Comparison of ENCODE assay signal across 30 cellular contexts in the genomic region with DNA sequence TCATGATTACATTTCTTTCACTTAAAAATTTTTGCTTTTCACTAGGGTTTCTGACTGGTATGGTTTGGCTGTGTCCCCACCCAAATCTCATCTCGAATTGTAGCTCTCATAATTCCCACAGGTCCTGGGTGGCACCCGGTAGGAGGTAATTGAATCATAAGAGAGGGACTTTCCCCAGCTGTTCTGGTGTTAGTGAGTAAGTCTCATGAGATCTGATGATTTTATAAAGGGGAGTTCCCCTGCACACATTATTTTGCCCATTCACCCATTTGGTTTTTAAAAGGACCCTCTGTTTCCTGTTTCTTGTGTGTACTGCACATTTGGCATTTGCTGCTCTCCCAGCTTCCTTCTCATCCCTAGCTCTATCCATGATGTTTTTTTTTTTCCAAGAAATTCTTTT. TPM values are rescaled to one million over a fixed set of nuclear protein-coding genes. Genes with fewer than 3 reads are reported as not detected.
A peak's percentile ranks its signal among the peaks of the same experiment; 100 is the strongest.
DNase-seq lines count a peak whose midpoint lies in the region; ATAC-seq, FAIRE-seq and TF ChIP-seq lines count a peak whose summit lies in the region.
"Had no signal": no experiment of that assay in that cellular context is flagged by ENCODE, and none has a peak within 500 bp of the region (broad histone marks: within the 10 kb centered on the region; RNA-seq: fewer than 3 reads in every experiment).

No MANE protein-coding gene starts in this region.

- ATAC-seq in GM23338 = no peak
- ATAC-seq in activated B cell treated with CpG ODN at 0.5 μM for 24 hours (ENCODE audit: low read depth) = peak; percentile 96
- no peak for ATAC-seq in HG03342 (IDR thresholded peaks at IDR 0.05; ENCODE audit: unreplicated experiment)
- ATAC-seq in mucosa of descending colon = no peak
- ATAC-seq: body of pancreas, left cardiac atrium, T-cell had no signal

- H3K36me3 Mint-ChIP-seq in GM23338 (ENCODE audit: low read depth) (no peaks in the 10 kb centered on the region), activated B cell treated with CpG ODN at 0.5 μM for 24 hours (ENCODE audit: low read depth) (no peaks in the 10 kb centered on the region)
- H3K36me3 Mint-ChIP-seq: activated CD4-positive, alpha-beta memory T cell treated with anti-CD3 and anti-CD28 coated beads for 36 hours; T-cell had no signal

- H3K4me1 ChIP-seq in GM23338 (ENCODE audit: insufficient read depth) (no peaks in the 10 kb centered on the region), mucosa of descending colon (ENCODE audit: low read depth) (no peaks in the 10 kb centered on the region)
- H3K4me1 ChIP-seq: body of pancreas, sigmoid colon, vagina had no signal

- H3K27ac Mint-ChIP-seq in GM23338 = no peak overlapping the region; the same call in 1 of the 2 replicates
- H3K27ac Mint-ChIP-seq in activated B cell treated with CpG ODN at 0.5 μM for 24 hours = peak overlapping the region; percentile 63
- H3K27ac Mint-ChIP-seq: activated CD4-positive, alpha-beta memory T cell treated with anti-CD3 and anti-CD28 coated beads for 36 hours; progenitor cell of endocrine pancreas; T-cell had no signal

- H3K27me3 ChIP-seq in GM23338 (ENCODE audit: insufficient read depth) = no peaks in the 10 kb centered on the region
- H3K27me3 ChIP-seq: body of pancreas, neutrophil, sigmoid colon, vagina had no signal

- in situ Hi-C loops in Caki2 (cut with HindIII; ENCODE audit: low pct_unique_long_range_greater_than_20kb, low sequenced_read_pairs) = no loop called here

- H3K36me3 ChIP-seq in GM23338 (ENCODE audit: insufficient read depth) (no peaks in the 10 kb centered on the region), mucosa of descending colon (ENCODE audit: low read depth) (no peaks in the 10 kb centered on the region)
- H3K36me3 ChIP-seq: neutrophil, sigmoid colon, thoracic aorta, vagina had no signal

- H3K9me3 Mint-ChIP-seq in GM23338 (no peaks in the 10 kb centered on the region), activated B cell treated with CpG ODN at 0.5 μM for 24 hours (peaks cover 4% of the 10 kb centered on the region)

- no peaks in the 10 kb centered on the region for H4K20me1 ChIP-seq in GM23338 (replicated peaks; ENCODE audit: insufficient read depth)

- H3K4me3 ChIP-seq in GM23338 = no peak overlapping the region
- no peak overlapping the region for H3K4me3 ChIP-seq in mucosa of descending colon
- H3K4me3 ChIP-seq: body of pancreas, sigmoid colon, thoracic aorta, vagina had no signal

- H3K27me3 Mint-ChIP-seq in GM23338 (ENCODE audit: insufficient read depth, low read depth, poor library complexity) (no peaks in the 10 kb centered on the region), activated B cell treated with CpG ODN at 0.5 μM for 24 hours (no peaks in the 10 kb centered on the region)
- H3K27me3 Mint-ChIP-seq: activated CD4-positive, alpha-beta memory T cell treated with anti-CD3 and anti-CD28 coated beads for 36 hours; progenitor cell of endocrine pancreas; T-cell had no signal

- H3K4me2 ChIP-seq in GM23338 = no peak overlapping the region

- FAIRE-seq in H54 (lab: Jason Lieb, UNC) = no peak

- no peak overlapping the region for H3K27ac ChIP-seq in GM23338 (ENCODE audit: low read depth)
- H3K27ac ChIP-seq: body of pancreas, C4-2B, neutrophil, sigmoid colon, thoracic aorta, vagina had no signal

- no peak overlapping the region for H3K4me3 Mint-ChIP-seq in GM23338
- no peak overlapping the region for H3K4me3 Mint-ChIP-seq in activated B cell treated with CpG ODN at 0.5 μM for 24 hours
- H3K4me3 Mint-ChIP-seq: activated CD4-positive, alpha-beta memory T cell treated with anti-CD3 and anti-CD28 coated beads for 36 hours; T-cell had no signal

- H3K79me2 ChIP-seq in GM23338 (replicated peaks; ENCODE audit: insufficient read depth) = no peaks in the 10 kb centered on the region

- TF ChIP-seq CTCF in GM23338 (conservative IDR thresholded peaks at IDR 0.05; ENCODE audit: low read depth in 2 of 2) (no peak), activated B cell treated with CpG ODN at 0.5 μM for 24 hours (IDR thresholded peaks at IDR 0.05) (no peak), mucosa of descending colon (IDR thresholded peaks at IDR 0.05) (no peak)

- peak; percentile 45 for DNase-seq in Caki2 (ENCODE audit: low read depth)
- DNase-seq in GM23338 (ENCODE audit: low spot score) = no peak
- no peak for DNase-seq in activated B cell treated with CpG ODN at 0.5 μM for 24 hours
- DNase-seq in glomerular visceral epithelial cell (ENCODE audit: extremely low spot score) = peak; percentile 53
- no peak for DNase-seq in activated T-cell treated with anti-CD3 and anti-CD28 coated beads for 4 hours
- no peak for DNase-seq in mucosa of descending colon
- DNase-seq in H54 (ENCODE audit: insufficient read length, low spot score) = no peak
- DNase-seq: activated CD4-positive, alpha-beta memory T cell treated with anti-CD3 and anti-CD28 coated beads for 36 hours; body of pancreas; Calu3; EL; H7; KBM-7; left cardiac atrium; mesendoderm; MM.1S; NCI-H1436 treated with DMSO at 0.1 percent for 48 hours; NCI-H446; NCI-H774; sigmoid colon; stimulated activated naive CD4-positive, alpha-beta T cell; T-cell had no signal

- no peaks in the 10 kb centered on the region for H3F3A ChIP-seq in GM23338 (replicated peaks; ENCODE audit: low read depth)

- no peak for TF ChIP-seq POLR2A in H54 (IDR thresholded peaks at IDR 0.05; ENCODE audit: low read depth, low read length)

- no peaks in the 10 kb centered on the region for H3K9me3 ChIP-seq in mucosa of descending colon
- H3K9me3 ChIP-seq: body of pancreas, neutrophil, sigmoid colon, thoracic aorta, vagina had no signal

- POLR2A ChIA-PET in activated B cell treated with CpG ODN at 0.5 μM for 24 hours (lab: Charles Lee) = interaction anchor here (0.7 kb wide), 1 partner anchor 26 kb away, joined by 3 read pairs; no protein-coding TSS in a partner anchor

- H3K4me1 Mint-ChIP-seq in GM23338 = no peaks in the 10 kb centered on the region
- peaks cover 8% of the 10 kb centered on the region for H3K4me1 Mint-ChIP-seq in activated B cell treated with CpG ODN at 0.5 μM for 24 hours
- H3K4me1 Mint-ChIP-seq: T-cell had no signal

- no peaks in the 10 kb centered on the region; the same call in 1 of the 2 replicates for H3K9me2 ChIP-seq in GM23338 (ENCODE audit: insufficient read depth)

- 0 out of 2 replicates have a peak overlapping the region, but pooled peaks have one; percentile 16 for H2AFZ ChIP-seq in GM23338

- intact Hi-C loops in activated B cell treated with CpG ODN at 0.5 μM for 24 hours (cut with micrococcal nuclease) (loop anchor here (1.0 to 5.0 kb wide), 2 partner anchors 28 to 177 kb away; a partner anchor contains a TSS), mucosa of descending colon (cut with DNase I, micrococcal nuclease) (no loop called here)

- CTCF ChIA-PET in activated B cell treated with CpG ODN at 0.5 μM for 24 hours (lab: Charles Lee) = interaction anchor here (1.0 kb wide), 1 partner anchor 240 kb away, joined by 4 read pairs; no protein-coding TSS in a partner anchor

TF ChIP-seq in GM23338, 12 proteins besides CTCF, POLR2A, EP300 and RAD21:
- no peak for TF ChIP-seq CREB1 (CRISPR knock-in tag; IDR thresholded peaks at IDR 0.05; ENCODE audit: low read depth)
- TF ChIP-seq, protein P1, sequence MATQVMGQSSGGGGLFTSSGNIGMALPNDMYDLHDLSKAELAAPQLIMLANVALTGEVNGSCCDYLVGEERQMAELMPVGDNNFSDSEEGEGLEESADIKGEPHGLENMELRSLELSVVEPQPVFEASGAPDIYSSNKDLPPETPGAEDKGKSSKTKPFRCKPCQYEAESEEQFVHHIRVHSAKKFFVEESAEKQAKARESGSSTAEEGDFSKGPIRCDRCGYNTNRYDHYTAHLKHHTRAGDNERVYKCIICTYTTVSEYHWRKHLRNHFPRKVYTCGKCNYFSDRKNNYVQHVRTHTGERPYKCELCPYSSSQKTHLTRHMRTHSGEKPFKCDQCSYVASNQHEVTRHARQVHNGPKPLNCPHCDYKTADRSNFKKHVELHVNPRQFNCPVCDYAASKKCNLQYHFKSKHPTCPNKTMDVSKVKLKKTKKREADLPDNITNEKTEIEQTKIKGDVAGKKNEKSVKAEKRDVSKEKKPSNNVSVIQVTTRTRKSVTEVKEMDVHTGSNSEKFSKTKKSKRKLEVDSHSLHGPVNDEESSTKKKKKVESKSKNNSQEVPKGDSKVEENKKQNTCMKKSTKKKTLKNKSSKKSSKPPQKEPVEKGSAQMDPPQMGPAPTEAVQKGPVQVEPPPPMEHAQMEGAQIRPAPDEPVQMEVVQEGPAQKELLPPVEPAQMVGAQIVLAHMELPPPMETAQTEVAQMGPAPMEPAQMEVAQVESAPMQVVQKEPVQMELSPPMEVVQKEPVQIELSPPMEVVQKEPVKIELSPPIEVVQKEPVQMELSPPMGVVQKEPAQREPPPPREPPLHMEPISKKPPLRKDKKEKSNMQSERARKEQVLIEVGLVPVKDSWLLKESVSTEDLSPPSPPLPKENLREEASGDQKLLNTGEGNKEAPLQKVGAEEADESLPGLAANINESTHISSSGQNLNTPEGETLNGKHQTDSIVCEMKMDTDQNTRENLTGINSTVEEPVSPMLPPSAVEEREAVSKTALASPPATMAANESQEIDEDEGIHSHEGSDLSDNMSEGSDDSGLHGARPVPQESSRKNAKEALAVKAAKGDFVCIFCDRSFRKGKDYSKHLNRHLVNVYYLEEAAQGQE (IDR thresholded peaks at IDR 0.05; ENCODE audit: unreplicated experiment) = no peak
- no peak for TF ChIP-seq ZNF114 (CRISPR knock-in tag; IDR thresholded peaks at IDR 0.05)
- TF ChIP-seq NANOG (IDR thresholded peaks at IDR 0.05; ENCODE audit: borderline replicate concordance) = no peak
- no peak for TF ChIP-seq POLR2AphosphoS5 (IDR thresholded peaks at IDR 0.05; ENCODE audit: low read depth)
- no peak for TF ChIP-seq STAT1 (IDR thresholded peaks at IDR 0.05; ENCODE audit: unreplicated experiment)

RNA-seq across cellular contexts. Expression of a gene that starts 27.8 kb away (rescaled TPM):
- 7.6 and 8.1 TPM in 2 replicates for total RNA-seq in Caki2 (2014; rRNA removed; shearing (Covaris generic); ENCODE audit: low replicate concordance)
- 20.7 and 26.6 TPM in 2 replicates for total RNA-seq in GM23338 (2014; rRNA removed; shearing (Covaris generic))
- 10.8 and 13.0 TPM in 2 replicates for polyA plus RNA-seq in GM23338 (2016; fragmentation: Nextera tagmentation; extraction: Ambion mirVana)
- total RNA-seq in activated B cell treated with CpG ODN at 0.5 μM for 24 hours = 9.1 and 10.1 TPM in 2 replicates
- total RNA-seq in mucosa of descending colon = not detected
- total RNA-seq: activated CD4-positive, alpha-beta memory T cell treated with anti-CD3 and anti-CD28 coated beads for 36 hours; body of pancreas; Calu3; chondrocyte; SK-MEL-5; vagina had no signal

Comparison
In these comparisons a context has a peak if more than half of its experiments do, and no peak if none do; other contexts are left out.
1. DNase-seq: peak in Caki2 (single experiment) and glomerular visceral epithelial cell (single experiment); none in GM23338 (single experiment), activated B cell treated with CpG ODN at 0.5 μM for 24 hours (single experiment), activated T-cell treated with anti-CD3 and anti-CD28 coated beads for 4 hours (single experiment), mucosa of descending colon (0 of 3) and H54 (single experiment).